ENCODE assay signal across 24 cellular contexts in genomic region chr21:34021726-34022125, GRCh38. TPM values are rescaled to one million over a fixed set of nuclear protein-coding genes. Genes with fewer than 3 reads are reported as not detected.
DNase-seq lines count a peak whose midpoint lies in the region; ATAC-seq, FAIRE-seq and TF ChIP-seq lines count a peak whose summit lies in the region.
"Had no signal": no experiment of that assay in that cellular context is flagged by ENCODE, and none has a peak within 500 bp of the region (broad histone marks: within the 10 kb centered on the region; RNA-seq: fewer than 3 reads in every experiment).

No MANE protein-coding gene starts in this region.

- no peak overlapping the region; the same call in 1 of the 2 replicates for H3K4me2 ChIP-seq in GM12878 (ENCODE audit: control insufficient read depth, insufficient read depth)

- H3K27me3 Mint-ChIP-seq in activated naive CD4-positive, alpha-beta T cell treated with anti-CD3 and anti-CD28 coated beads, Interleukin-2, amount 50 U/mL, for 24 hours: no peaks in the 10 kb centered on the region
- no peaks in the 10 kb centered on the region for H3K27me3 Mint-ChIP-seq in activated naive CD4-positive, alpha-beta T cell treated with anti-CD3 and anti-CD28 coated beads for 36 hours (ENCODE audit: low read depth)
- H3K27me3 Mint-ChIP-seq: CD4-positive, alpha-beta memory T cell had no signal

- FAIRE-seq in GM12878 (lab: Jason Lieb, UNC): no peak
- FAIRE-seq: HTR-8/SVneo had no signal

- H3K27ac ChIP-seq in GM12878 (ENCODE audit: control insufficient read depth, insufficient read depth) (peak overlapping the region; percentile 93; the same call in 1 of the 2 replicates), right cardiac atrium (ENCODE audit: low read length) (no peak overlapping the region)

- SMC1A ChIA-PET in GM12878 (lab: Charles Lee; ENCODE audit: uncharacterized antibody, unreplicated experiment): interaction anchor here (0.8 to 9.9 kb wide), 13 partner anchors 12 to 326 kb away, joined by 3 to 193 read pairs (median 8); partner anchors contain the start of genes MRPS6 and SLC5A3

- no TSS peak for BruUV-seq in GM12878 (replicated peaks; lab: Mats Ljungman, UMichigan)

- WGBS in GM12878 (ENCODE audit: insufficient coverage, insufficient replicate concordance, low lambda C conversion rate, missing lambda C conversion rate): 96% methylated on average over 2 of the region's 2 CpGs
- 91% methylated on average over 2 of the region's 2 CpGs for WGBS in right cardiac atrium

- no peaks in the 10 kb centered on the region for H3K79me2 ChIP-seq in GM12878 (ENCODE audit: control insufficient read depth, insufficient read depth, low read length)

- H3K36me3 ChIP-seq in GM12878 (ENCODE audit: control insufficient read depth in 2 of 2, insufficient read depth in 2 of 2, low read length in 1 of 2): no peaks in the 10 kb centered on the region
- H3K36me3 ChIP-seq: MG63 had no signal

- no peak overlapping the region for H2AFZ ChIP-seq in GM12878 (ENCODE audit: control insufficient read depth, low read depth, low read length)

- H3K4me1 Mint-ChIP-seq in activated naive CD4-positive, alpha-beta T cell treated with anti-CD3 and anti-CD28 coated beads, Interleukin-2, amount 50 U/mL, for 24 hours: peaks cover 14% of the 10 kb centered on the region
- peaks cover 14% of the 10 kb centered on the region for H3K4me1 Mint-ChIP-seq in activated naive CD4-positive, alpha-beta T cell treated with anti-CD3 and anti-CD28 coated beads for 36 hours (ENCODE audit: low read depth)

- intact Hi-C loops in activated naive CD4-positive, alpha-beta T cell treated with anti-CD3 and anti-CD28 coated beads for 36 hours (cut with micrococcal nuclease): loop anchor here (5.0 kb wide), 1 partner anchor 106 kb away; no protein-coding TSS in a partner anchor
- intact Hi-C loops in GM12878 (cut with micrococcal nuclease; ENCODE audit: unreplicated experiment): loop anchor here (2.0 kb wide), 2 partner anchors 37 to 53 kb away; no protein-coding TSS in a partner anchor
- intact Hi-C loops in right cardiac atrium (cut with DNase I): no loop called here

- H3K4me3 ChIP-seq in GM12878 (no peak overlapping the region), right cardiac atrium (ENCODE audit: low read length) (no peak overlapping the region)
- H3K4me3 ChIP-seq: MG63 had no signal

- in situ Hi-C loops in GM12878 (cut with MboI) (loop anchor here (25.0 kb wide), 1 partner anchor 841 kb away; no protein-coding TSS in a partner anchor), GM13976 (cut with MboI; ENCODE audit: low sequenced_read_pairs, unreplicated experiment) (no loop called here)

- no peak for TF ChIP-seq CTCF in GM12878 (IDR thresholded peaks at IDR 0.05 in 2 of 3, conservative IDR thresholded peaks at IDR 0.05 in 1 of 3; ENCODE audit: control insufficient read depth in 2 of 3, extremely low read depth in 1 of 3, insufficient read depth in 1 of 3, low read depth in 3 of 3, low read length in 3 of 3)
- TF ChIP-seq CTCF in GM13976 (IDR thresholded peaks at IDR 0.05; ENCODE audit: borderline replicate concordance, control extremely low read depth, extremely low read depth, insufficient read depth, missing control alignments): no peak

- H3K27me3 ChIP-seq in GM12878 (replicated peaks in 1 of 2; ENCODE audit: control insufficient read depth in 2 of 2, insufficient read depth in 2 of 2, low read length in 1 of 2) (no peaks in the 10 kb centered on the region), right cardiac atrium (ENCODE audit: control insufficient read depth, insufficient read depth) (no peaks in the 10 kb centered on the region)
- H3K27me3 ChIP-seq: MG63 had no signal

- POLR2A ChIA-PET in GM12878 (lab: Charles Lee): interaction anchor here (0.8 to 6.7 kb wide), 4 partner anchors 19 to 51 kb away, joined by 3 to 57 read pairs (median 3); no protein-coding TSS in a partner anchor

- H3K9ac ChIP-seq in GM12878 (ENCODE audit: control insufficient read depth, insufficient read depth, low read length): no peak overlapping the region

- TF ChIP-seq RAD21 in GM12878 (IDR thresholded peaks at IDR 0.05; ENCODE audit: insufficient read depth, low read depth, low read length): no peak

- no peak overlapping the region for H3K4me3 Mint-ChIP-seq in activated naive CD4-positive, alpha-beta T cell treated with anti-CD3 and anti-CD28 coated beads, Interleukin-2, amount 50 U/mL, for 24 hours
- no peak overlapping the region for H3K4me3 Mint-ChIP-seq in activated naive CD4-positive, alpha-beta T cell treated with anti-CD3 and anti-CD28 coated beads for 36 hours

- TF ChIP-seq EP300 in GM12878 (IDR thresholded peaks at IDR 0.05; ENCODE audit: borderline replicate concordance in 1 of 2, control insufficient read depth in 1 of 2, low read depth in 2 of 2, low read length in 2 of 2): no peak

- DNase-seq in activated naive CD4-positive, alpha-beta T cell treated with anti-CD3 and anti-CD28 coated beads for 36 hours: no peak
- DNase-seq in NCI-H226 (peak; percentile 37), GM12878 (ENCODE audit: low read depth, low spot score) (no peak), right cardiac atrium (no peak), SKM-1 (lab: John Stamatoyannopoulos, UW; ENCODE audit: unreplicated experiment) (no peak), GM13976 (ENCODE audit: low spot score) (no peak), hepatic stellate cell (ENCODE audit: low spot score) (no peak)
- DNase-seq: 8988T; ACHN; Caco-2; CD4-positive, alpha-beta memory T cell; DMS 273 treated with DMSO at 0.1 percent for 48 hours; DMS79; GOT3; HCEC 1CT; MG63; NCI-H187; NCI-H2171 treated with DMSO at 0.1 percent for 48 hours; NCI-H524; NCI-H774; RPMI8226; SHP77 had no signal

- CTCF ChIA-PET in activated naive CD4-positive, alpha-beta T cell treated with anti-CD3 and anti-CD28 coated beads for 36 hours (lab: Charles Lee): no interaction called here
- CTCF ChIA-PET in GM12878 (lab: Yijun Ruan, JAX): interaction anchor here (0.8 to 4.0 kb wide), 6 partner anchors 45 to 610 kb away, joined by 3 to 19 read pairs (median 6); no protein-coding TSS in a partner anchor

- TF ChIP-seq POLR2A in GM12878 (IDR thresholded peaks at IDR 0.05; ENCODE audit: low read depth, low read length): no peak

- ATAC-seq in GM12878 (no peak), right cardiac atrium (no peak)

- H3K4me1 ChIP-seq in GM12878 (ENCODE audit: control insufficient read depth, insufficient read depth, low read length) (peaks cover 61% of the 10 kb centered on the region), right cardiac atrium (ENCODE audit: control insufficient read depth, insufficient read depth, low read length) (peaks cover 4% of the 10 kb centered on the region)

- H4K20me1 ChIP-seq in GM12878 (ENCODE audit: control insufficient read depth, insufficient read depth): no peaks in the 10 kb centered on the region

- RAD21 ChIA-PET in GM12878 (lab: Charles Lee; ENCODE audit: unreplicated experiment): interaction anchor here (1.5 to 8.8 kb wide), 5 partner anchors 46 to 326 kb away, joined by 4 to 145 read pairs (median 66); partner anchors contain the start of genes MRPS6 and SLC5A3

- peaks cover 3% of the 10 kb centered on the region for H3K9me3 ChIP-seq in GM12878 (replicated peaks; ENCODE audit: control insufficient read depth, insufficient read depth, low read length)
- no peaks in the 10 kb centered on the region for H3K9me3 ChIP-seq in right cardiac atrium (ENCODE audit: control insufficient read depth, low read length)
- H3K9me3 ChIP-seq: Caco-2, MG63 had no signal

- peak overlapping the region; percentile 42 for H3K27ac Mint-ChIP-seq in activated naive CD4-positive, alpha-beta T cell treated with anti-CD3 and anti-CD28 coated beads, Interleukin-2, amount 50 U/mL, for 24 hours
- H3K27ac Mint-ChIP-seq in activated naive CD4-positive, alpha-beta T cell treated with anti-CD3 and anti-CD28 coated beads for 36 hours: no peak overlapping the region

- H3K36me3 Mint-ChIP-seq in activated naive CD4-positive, alpha-beta T cell treated with anti-CD3 and anti-CD28 coated beads, Interleukin-2, amount 50 U/mL, for 24 hours: peaks cover 1% of the 10 kb centered on the region
- H3K36me3 Mint-ChIP-seq in activated naive CD4-positive, alpha-beta T cell treated with anti-CD3 and anti-CD28 coated beads for 36 hours (ENCODE audit: low read depth): no peaks in the 10 kb centered on the region
- H3K36me3 Mint-ChIP-seq: CD4-positive, alpha-beta memory T cell had no signal

- no peaks in the 10 kb centered on the region for H3K9me3 Mint-ChIP-seq in activated naive CD4-positive, alpha-beta T cell treated with anti-CD3 and anti-CD28 coated beads, Interleukin-2, amount 50 U/mL, for 24 hours
- no peaks in the 10 kb centered on the region for H3K9me3 Mint-ChIP-seq in activated naive CD4-positive, alpha-beta T cell treated with anti-CD3 and anti-CD28 coated beads for 36 hours

RNA-seq across cellular contexts. Expression of gene MRPS6, which starts 51.7 kb away (rescaled TPM):
- total RNA-seq in activated naive CD4-positive, alpha-beta T cell treated with anti-CD3 and anti-CD28 coated beads for 36 hours: 10 to 100 TPM; 78.9 to 80.0 TPM
- 47.5 and 49.3 TPM in 2 replicates for total RNA-seq in GM12878 (2013; cell fraction: nucleolus; rRNA removed)
- total RNA-seq in GM12878 (2014; rRNA removed) (32.5 and 37.3 TPM in 2 replicates), GM12878 (2014; rRNA removed; fragmentation: Illumina TruSeq; extraction: Trizol) (39.8 and 41.0 TPM in 2 replicates), GM12878 (2021) (97.0 and 101 TPM in 2 replicates), right cardiac atrium (10 to 100 TPM; 67.6 to 78.1 (median 73.1) TPM)
- 58.7 TPM for polyA plus RNA-seq in GM12878 (2011; ENCODE audit: low read depth)
- polyA plus RNA-seq in GM12878 (2011; rRNA removed) (45.1 and 61.3 TPM in 2 replicates), GM12878 (2014; fragmentation: Illumina TruSeq; extraction: Trizol) (107 TPM in 2 replicates), GM12878 (2014; fragmentation: Nextera tagmentation; extraction: Ambion mirVana) (10 to 100 TPM; 55.6 to 95.2 TPM), GM12878 (2014; rRNA removed) (61.5 and 85.5 TPM in 2 replicates), GM12878 (2016; fragmentation: Nextera tagmentation; extraction: Ambion mirVana) (100 to 1,000 TPM; 228 to 232 TPM), right cardiac atrium (95.3 TPM)
- polyA plus RNA-seq in GM12878 (2011; cell fraction: cytosol; rRNA removed): 39.0 and 43.6 TPM in 2 replicates
- polyA plus RNA-seq in GM12878 (2011; cell fraction: nucleus; rRNA removed): 67.4 and 71.1 TPM in 2 replicates
- 74.7 and 85.0 TPM in 2 replicates for polyA plus RNA-seq in GM12878 (2012)
- 23.5 and 29.5 TPM in 2 replicates for polyA minus RNA-seq in GM12878 (2011; rRNA and poly(A)+ RNA removed)
- polyA minus RNA-seq in GM12878 (2011; cell fraction: cytosol; rRNA and poly(A)+ RNA removed): 5.1 and 10.1 TPM in 2 replicates
- 46.3 and 56.4 TPM in 2 replicates for polyA minus RNA-seq in GM12878 (2011; cell fraction: nucleus; rRNA and poly(A)+ RNA removed)

RNA-seq across cellular contexts. Expression of gene SLC5A3, which starts 51.7 kb away (rescaled TPM):
- total RNA-seq in activated naive CD4-positive, alpha-beta T cell treated with anti-CD3 and anti-CD28 coated beads for 36 hours: 10 to 100 TPM; 21.2 to 21.7 TPM
- total RNA-seq in GM12878 (2013; cell fraction: nucleolus; rRNA removed): 279 and 285 TPM in 2 replicates
- 17.5 and 22.0 TPM in 2 replicates for total RNA-seq in GM12878 (2014; rRNA removed)
- 21.4 and 25.7 TPM in 2 replicates for total RNA-seq in GM12878 (2014; rRNA removed; fragmentation: Illumina TruSeq; extraction: Trizol)
- 20.6 and 20.9 TPM in 2 replicates for total RNA-seq in GM12878 (2021)
- polyA plus RNA-seq in GM12878 (2011; ENCODE audit: low read depth): 3.3 TPM
- polyA plus RNA-seq in GM12878 (2011; rRNA removed): 19.7 and 34.3 TPM in 2 replicates
- polyA plus RNA-seq in GM12878 (2011; cell fraction: cytosol; rRNA removed): 6.1 and 9.4 TPM in 2 replicates
- 19.8 and 25.4 TPM in 2 replicates for polyA plus RNA-seq in GM12878 (2011; cell fraction: nucleus; rRNA removed)
- 6.0 and 8.3 TPM in 2 replicates for polyA plus RNA-seq in GM12878 (2012)
- polyA plus RNA-seq in GM12878 (2014; fragmentation: Illumina TruSeq; extraction: Trizol): 14.7 and 18.7 TPM in 2 replicates
- polyA plus RNA-seq in GM12878 (2014; fragmentation: Nextera tagmentation; extraction: Ambion mirVana): 1 to 10 TPM; 3.3 to 4.7 TPM
- 7.8 and 9.2 TPM in 2 replicates for polyA plus RNA-seq in GM12878 (2014; rRNA removed)
- 1 to 10 TPM; 6.9 to 8.1 TPM for polyA plus RNA-seq in GM12878 (2016; fragmentation: Nextera tagmentation; extraction: Ambion mirVana)
- 39.7 and 42.4 TPM in 2 replicates for polyA minus RNA-seq in GM12878 (2011; rRNA and poly(A)+ RNA removed)
- 12.6 and 15.2 TPM in 2 replicates for polyA minus RNA-seq in GM12878 (2011; cell fraction: cytosol; rRNA and poly(A)+ RNA removed)
- polyA minus RNA-seq in GM12878 (2011; cell fraction: nucleus; rRNA and poly(A)+ RNA removed): 58.9 and 71.1 TPM in 2 replicates
- total RNA-seq in right cardiac atrium: 10 to 100 TPM in 1 of 4 donors, 1 to 10 TPM in 3; 4.1 to 11.7 (median 6.7) TPM
- 2.2 TPM for polyA plus RNA-seq in right cardiac atrium

Comparison
In these comparisons a context has a peak if more than half of its experiments do, and no peak if none do; other contexts are left out.
1. intact Hi-C loops: an anchor here in activated naive CD4-positive, alpha-beta T cell treated with anti-CD3 and anti-CD28 coated beads for 36 hours (5.0 kb wide) and GM12878 (2.0 kb wide); none called in right cardiac atrium.